Comparison of ENCODE assay signal across 8 cellular contexts in genomic region chr4:140523857-140524742, GRCh38. TPM values are rescaled to one million over a fixed set of nuclear protein-coding genes. Genes with fewer than 3 reads are reported as not detected.
DNase-seq lines count a peak whose midpoint lies in the region; ATAC-seq and TF ChIP-seq lines count a peak whose summit lies in the region.

Gene ELMOD2 (plus strand): TSS chr4:140524168. CDS start chr4:140525429, 1,261 bp downstream.

- intact Hi-C loops in natural killer cell (cut with micrococcal nuclease), result loop anchor here (1.0 to 10.0 kb wide), 2 partner anchors 151 to 701 kb away; partner anchors contain the start of genes SCOC and ZNF330

- peak within 1 kb of the TSS; percentile 90 for H3K4me2 ChIP-seq in GM23248 (ENCODE audit: unreplicated experiment)

- H3K9ac ChIP-seq in GM23248, result peak within 1 kb of the TSS; percentile 84

- peaks cover 28% of the 10 kb centered on the region for H3K79me2 ChIP-seq in GM23248 (ENCODE audit: insufficient read depth)

- no peaks in the 10 kb centered on the region for H3K27me3 ChIP-seq in GM23248 (replicated peaks; ENCODE audit: insufficient read depth)

- peak within 1 kb of the TSS; percentile 80 for H3K4me3 ChIP-seq in GM23248
- H3K4me3 ChIP-seq in fibroblast of mammary gland (ENCODE audit: control insufficient read depth, low read depth, low read length), result peak within 1 kb of the TSS; percentile 82

- peak within 1 kb of the TSS; percentile 66 for H3K27ac Mint-ChIP-seq in activated T-helper 17 cell treated with anti-CD3 and anti-CD28 coated beads, Interleukin-2, amount 50 U/mL, for 72 hours
- peak within 1 kb of the TSS; percentile 78 to 88 for H3K27ac Mint-ChIP-seq in natural killer cell

- no peaks in the 10 kb centered on the region for H4K20me1 ChIP-seq in GM23248 (ENCODE audit: insufficient read depth)

- no peaks in the 10 kb centered on the region for H3K9me3 ChIP-seq in GM23248 (ENCODE audit: low read depth)

- peaks cover 4% of the 10 kb centered on the region; the same call in 1 of the 2 replicates for H3F3A ChIP-seq in GM23248 (ENCODE audit: insufficient read depth)

- H3K27ac ChIP-seq in GM23248, result peak within 1 kb of the TSS; percentile 64

- no peaks in the 10 kb centered on the region for H3K9me3 Mint-ChIP-seq in activated T-helper 17 cell treated with anti-CD3 and anti-CD28 coated beads, Interleukin-2, amount 50 U/mL, for 72 hours
- no peaks in the 10 kb centered on the region for H3K9me3 Mint-ChIP-seq in natural killer cell

- in situ Hi-C loops in GM23248 (cut with MboI), result no loop called here

- no peaks in the 10 kb centered on the region for H3K4me1 ChIP-seq in GM23248 (ENCODE audit: insufficient read depth)

- DNase-seq in EH (ENCODE audit: low read depth), result peak; percentile 98
- DNase-seq in GM23248, result peak; percentile 100
- DNase-seq in LHCN-M2 (ENCODE audit: low read depth), result peak; percentile 97
- peak; percentile 97 for DNase-seq in RPMI8226
- peak; percentile 95 for DNase-seq in fibroblast of mammary gland (ENCODE audit: low read depth)
- peak; percentile 96 for DNase-seq in natural killer cell
- peak; percentile 97 for DNase-seq in stimulated activated naive CD8-positive, alpha-beta T cell treated with anti-CD3 and anti-CD28 coated beads, Interleukin-15, Interleukin-2, amounts not matched to agents 100 U/mL and 50 U/mL, for 24 hours

- no peaks in the 10 kb centered on the region for H3K9me2 ChIP-seq in GM23248 (ENCODE audit: insufficient read depth)

- H3K4me3 Mint-ChIP-seq in activated T-helper 17 cell treated with anti-CD3 and anti-CD28 coated beads, Interleukin-2, amount 50 U/mL, for 72 hours, result peak within 1 kb of the TSS; percentile 86
- peak within 1 kb of the TSS; percentile 89 for H3K4me3 Mint-ChIP-seq in natural killer cell

- 1 to 2% methylated on average over 71 to 72 of the region's 77 CpGs for WGBS in GM23248 (ENCODE audit: low coverage in 1 of 2, low lambda C conversion rate in 2 of 2, missing lambda C conversion rate in 2 of 2), 2 experiments

- peaks cover 7% of the 10 kb centered on the region; the same call in 1 of the 2 replicates for H3K36me3 ChIP-seq in GM23248 (ENCODE audit: low read depth)

- H3K4me1 Mint-ChIP-seq in activated T-helper 17 cell treated with anti-CD3 and anti-CD28 coated beads, Interleukin-2, amount 50 U/mL, for 72 hours, result peaks cover 10% of the 10 kb centered on the region
- peaks cover 12 to 22% of the 10 kb centered on the region in 2 donors for H3K4me1 Mint-ChIP-seq in natural killer cell

- no peaks in the 10 kb centered on the region for H3K27me3 Mint-ChIP-seq in activated T-helper 17 cell treated with anti-CD3 and anti-CD28 coated beads, Interleukin-2, amount 50 U/mL, for 72 hours
- H3K27me3 Mint-ChIP-seq in natural killer cell (ENCODE audit: low read depth in 2 of 2), result no peaks in the 10 kb centered on the region

- peak within 1 kb of the TSS; percentile 97 for H2AFZ ChIP-seq in GM23248

- H3K36me3 Mint-ChIP-seq in activated T-helper 17 cell treated with anti-CD3 and anti-CD28 coated beads, Interleukin-2, amount 50 U/mL, for 72 hours (ENCODE audit: low read depth), result peaks cover 23% of the 10 kb centered on the region
- no peaks in the 10 kb centered on the region for H3K36me3 Mint-ChIP-seq in natural killer cell

- peak; percentile 100 for ATAC-seq in activated T-helper 17 cell treated with anti-CD3 and anti-CD28 coated beads, Interleukin-2, amount 50 U/mL, for 72 hours (replicated peaks)
- peak; percentile 99 to 100 (median 99) for ATAC-seq in natural killer cell
- peak; percentile 100 for ATAC-seq in stimulated activated naive CD8-positive, alpha-beta T cell treated with anti-CD3 and anti-CD28 coated beads, Interleukin-15, Interleukin-2, amounts not matched to agents 100 U/mL and 50 U/mL, for 24 hours

- TF ChIP-seq CTCF in fibroblast of mammary gland (conservative IDR thresholded peaks at IDR 0.05; ENCODE audit: control insufficient read depth, insufficient read depth, low read depth, low read length) (peak; percentile 85), natural killer cell (IDR thresholded peaks at IDR 0.05) (peak; percentile 97)

RNA-seq across cellular contexts. Expression of gene ELMOD2, which starts in this region (rescaled TPM):
- 24.0 and 35.8 TPM in 2 replicates for total RNA-seq in GM23248 (2014; rRNA removed; shearing (Covaris generic))
- 25.0 and 30.5 TPM in 2 replicates for polyA plus RNA-seq in GM23248 (2016; fragmentation: Nextera tagmentation; extraction: Ambion mirVana)
- 34.2 and 35.5 TPM in 2 replicates for total RNA-seq in LHCN-M2 (2014; rRNA removed)
- 6.4 TPM for polyA plus RNA-seq in LHCN-M2 (2012)
- total RNA-seq in activated T-helper 17 cell treated with anti-CD3 and anti-CD28 coated beads, Interleukin-2, amount 50 U/mL, for 72 hours, result 10 to 100 TPM; 10.7 to 15.1 TPM
- total RNA-seq in natural killer cell, result 10 to 100 TPM; 17.9 to 22.6 (median 18.4) TPM

Comparison
In these comparisons a context has a peak if more than half of its experiments do, and no peak if none do; other contexts are left out.
1. Peak in every context shown above with its lines: DNase-seq, ATAC-seq, H3K4me3 ChIP-seq and H3K27ac ChIP-seq.